In the genomic region with DNA sequence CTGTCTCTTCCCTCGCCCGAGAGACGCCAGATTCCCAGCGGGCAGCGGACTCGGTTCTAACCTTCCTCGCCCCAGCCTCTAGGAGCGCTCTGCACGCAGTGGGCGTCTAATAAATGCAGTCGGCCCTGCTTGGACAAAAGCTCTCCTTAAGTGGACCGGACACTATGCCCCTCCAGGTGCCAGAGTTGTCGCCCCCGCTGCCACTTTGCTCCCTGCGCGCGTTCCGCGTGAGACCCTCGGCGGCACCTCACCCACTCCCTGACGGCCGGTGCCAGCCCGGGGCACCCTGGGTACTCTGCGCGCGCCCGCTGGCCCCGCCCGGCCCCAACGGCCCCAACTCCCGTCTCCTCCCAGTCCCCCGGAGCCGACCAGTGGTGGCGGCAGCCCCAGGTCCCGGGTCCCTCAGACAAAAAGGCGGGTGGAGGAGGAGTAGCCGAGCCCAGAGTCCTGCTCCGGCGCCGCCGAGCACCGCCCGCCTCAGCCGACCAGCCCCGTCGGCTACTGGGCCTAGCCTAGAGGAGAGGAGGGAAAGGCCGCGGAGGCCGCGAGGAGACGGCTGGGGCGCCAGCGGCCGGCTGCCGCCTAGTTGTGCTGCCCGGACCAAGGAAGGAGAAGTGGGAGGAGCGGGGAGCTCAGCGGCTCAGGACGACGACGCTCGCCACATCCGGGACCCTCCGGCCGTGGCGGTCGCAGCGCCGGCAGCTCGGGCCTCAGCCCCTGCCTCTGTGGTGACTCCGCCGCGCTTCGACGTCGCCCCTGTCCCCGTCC, we compare ENCODE assay signal across 8 cellular contexts.
DNase-seq lines count a peak whose midpoint lies in the region; ATAC-seq and TF ChIP-seq lines count a peak whose summit lies in the region.

No MANE protein-coding gene starts in this region.

- H3K27me3 ChIP-seq in HUES48 (ENCODE audit: control insufficient read depth, insufficient read depth, low read length) (no peaks in the 10 kb centered on the region), PC-9 (ENCODE audit: insufficient read depth, low read depth) (no peaks in the 10 kb centered on the region), fibroblast of lung (ENCODE audit: control insufficient read depth, insufficient read depth, low read length) (no peaks in the 10 kb centered on the region)

- H3F3A ChIP-seq in PC-9 (ENCODE audit: insufficient read depth, low read depth) = no peaks in the 10 kb centered on the region

- peak; percentile 91 for DNase-seq in DMS53 (lab: John Stamatoyannopoulos, UW)
- peak; percentile 59 to 84 for DNase-seq in PC-9
- DNase-seq in activated T-helper 1 cell treated with anti-CD3 and anti-CD28 coated beads, Interleukin-12 subunit alpha, Interleukin-12 subunit beta, Interleukin-2, Interleukin-4 antibody, amounts not matched to agents 30 ng/mL and 10 ng/mL and 1 ng/mL, durations not matched to agents 14 hours and 24 hours and 36 hours (ENCODE audit: low spot score) = peak; percentile 57
- peak; percentile 73 to 81 for DNase-seq in fibroblast of lung (ENCODE audit: low read depth in 2 of 2)
- peak; percentile 68 for DNase-seq in naive B cell
- DNase-seq in stimulated activated naive B cell treated with anti-CD40 and anti-IgM and Interleukin-4, amounts not matched to agents 10 μg/mL and 1 μg/mL and 100 μg/mL, for 72 hours = peak; percentile 79

- H3K27ac Mint-ChIP-seq in activated T-helper 1 cell treated with anti-CD3 and anti-CD28 coated beads, Interleukin-12 subunit alpha, Interleukin-12 subunit beta, Interleukin-2, Interleukin-4 antibody, amounts not matched to agents 30 ng/mL and 10 ng/mL and 1 ng/mL, durations not matched to agents 14 hours and 24 hours and 36 hours = peak overlapping the region; percentile 55
- H3K27ac Mint-ChIP-seq in naive B cell = peak overlapping the region in 5 of 6 donors; percentile 76 to 95 (median 87)
- H3K27ac Mint-ChIP-seq in stimulated activated naive B cell treated with anti-CD40 and anti-IgM and Interleukin-4, amounts not matched to agents 10 μg/mL and 1 μg/mL and 100 μg/mL, for 72 hours = peak overlapping the region; percentile 96

- H3K27me3 Mint-ChIP-seq in activated T-helper 1 cell treated with anti-CD3 and anti-CD28 coated beads, Interleukin-12 subunit alpha, Interleukin-12 subunit beta, Interleukin-2, Interleukin-4 antibody, amounts not matched to agents 30 ng/mL and 10 ng/mL and 1 ng/mL, durations not matched to agents 14 hours and 24 hours and 36 hours (ENCODE audit: insufficient read depth) = peaks cover 24% of the 10 kb centered on the region
- H3K27me3 Mint-ChIP-seq in naive B cell = no peaks in the 10 kb centered on the region
- no peaks in the 10 kb centered on the region for H3K27me3 Mint-ChIP-seq in stimulated activated naive B cell treated with anti-CD40 and anti-IgM and Interleukin-4, amounts not matched to agents 10 μg/mL and 1 μg/mL and 100 μg/mL, for 72 hours

- H3K4me1 ChIP-seq in HUES48 (ENCODE audit: control insufficient read depth, insufficient read depth, low read length) (peaks cover 20% of the 10 kb centered on the region), PC-9 (replicated peaks; ENCODE audit: insufficient read depth) (peaks cover 21% of the 10 kb centered on the region), fibroblast of lung (ENCODE audit: control insufficient read depth, extremely low read depth, insufficient read depth, low read length) (no peaks in the 10 kb centered on the region)

- ATAC-seq in GM21423 (IDR thresholded peaks at IDR 0.05; ENCODE audit: unreplicated experiment) (peak; percentile 83), naive B cell (ENCODE audit: low read depth in 2 of 2) (peak; percentile 77 to 80)
- peak; percentile 92 to 94 for ATAC-seq in stimulated activated naive B cell treated with anti-CD40 and anti-IgM and Interleukin-4, amounts not matched to agents 10 μg/mL and 1 μg/mL and 100 μg/mL, for 72 hours (replicated peaks)

- TF ChIP-seq CTCF in PC-9 (conservative IDR thresholded peaks at IDR 0.05) (peak; percentile 71), fibroblast of lung (conservative IDR thresholded peaks at IDR 0.05 in 1 of 2, IDR thresholded peaks at IDR 0.05 in 1 of 2; ENCODE audit: low read depth in 1 of 2, low read length in 2 of 2) (peak; percentile 57 to 64)

- H3K36me3 Mint-ChIP-seq in activated T-helper 1 cell treated with anti-CD3 and anti-CD28 coated beads, Interleukin-12 subunit alpha, Interleukin-12 subunit beta, Interleukin-2, Interleukin-4 antibody, amounts not matched to agents 30 ng/mL and 10 ng/mL and 1 ng/mL, durations not matched to agents 14 hours and 24 hours and 36 hours (ENCODE audit: low read depth) = no peaks in the 10 kb centered on the region
- peaks cover 0 to 4% of the 10 kb centered on the region in 2 donors for H3K36me3 Mint-ChIP-seq in naive B cell
- H3K36me3 Mint-ChIP-seq in stimulated activated naive B cell treated with anti-CD40 and anti-IgM and Interleukin-4, amounts not matched to agents 10 μg/mL and 1 μg/mL and 100 μg/mL, for 72 hours = peaks cover 0 to 3% of the 10 kb centered on the region in 2 donors

- H3K9me3 ChIP-seq in HUES48 (ENCODE audit: control insufficient read depth, insufficient read depth, low read length) (no peaks in the 10 kb centered on the region), PC-9 (ENCODE audit: insufficient read depth, low read depth) (no peaks in the 10 kb centered on the region), fibroblast of lung (ENCODE audit: control insufficient read depth, insufficient read depth, low read depth, low read length) (no peaks in the 10 kb centered on the region)

- intact Hi-C loops in PC-9 (cut with micrococcal nuclease; ENCODE audit: unreplicated experiment) = loop anchor here (5.0 kb wide), 1 partner anchor 258 kb away; no protein-coding TSS in a partner anchor
- intact Hi-C loops in activated T-helper 1 cell treated with anti-CD3 and anti-CD28 coated beads, Interleukin-12 subunit alpha, Interleukin-12 subunit beta, Interleukin-2, Interleukin-4 antibody, amounts not matched to agents 30 ng/mL and 10 ng/mL and 1 ng/mL, durations not matched to agents 14 hours and 24 hours and 36 hours (cut with micrococcal nuclease) = loop anchor here (5.0 kb wide), 2 partner anchors 117 to 123 kb away; a partner anchor contains a TSS

- BruUV-seq in PC-9 (replicated peaks; lab: Mats Ljungman, UMichigan) = no TSS peak

- H3K9me3 Mint-ChIP-seq in activated T-helper 1 cell treated with anti-CD3 and anti-CD28 coated beads, Interleukin-12 subunit alpha, Interleukin-12 subunit beta, Interleukin-2, Interleukin-4 antibody, amounts not matched to agents 30 ng/mL and 10 ng/mL and 1 ng/mL, durations not matched to agents 14 hours and 24 hours and 36 hours = peaks cover 3% of the 10 kb centered on the region
- H3K9me3 Mint-ChIP-seq in naive B cell = peaks cover 0 to 8% (median 4%) of the 10 kb centered on the region in 7 donors
- H3K9me3 Mint-ChIP-seq in stimulated activated naive B cell treated with anti-CD40 and anti-IgM and Interleukin-4, amounts not matched to agents 10 μg/mL and 1 μg/mL and 100 μg/mL, for 72 hours = peaks cover 0 to 4% of the 10 kb centered on the region in 2 donors

- POLR2A ChIA-PET in PC-9 (lab: Charles Lee; ENCODE audit: unreplicated experiment) = interaction anchor here (0.6 to 0.7 kb wide), 2 partner anchors 132 to 681 kb away, joined by 3 to 7 read pairs; no protein-coding TSS in a partner anchor

- H3K4me3 Mint-ChIP-seq in activated T-helper 1 cell treated with anti-CD3 and anti-CD28 coated beads, Interleukin-12 subunit alpha, Interleukin-12 subunit beta, Interleukin-2, Interleukin-4 antibody, amounts not matched to agents 30 ng/mL and 10 ng/mL and 1 ng/mL, durations not matched to agents 14 hours and 24 hours and 36 hours = peak overlapping the region; percentile 81
- H3K4me3 Mint-ChIP-seq in naive B cell = peak overlapping the region; percentile 90 to 99 (median 96)
- H3K4me3 Mint-ChIP-seq in stimulated activated naive B cell treated with anti-CD40 and anti-IgM and Interleukin-4, amounts not matched to agents 10 μg/mL and 1 μg/mL and 100 μg/mL, for 72 hours = peak overlapping the region; percentile 97 to 99

- CTCF ChIA-PET in PC-9 (lab: Charles Lee) = interaction anchor here (0.9 kb wide), 1 partner anchor 14 kb away, joined by 3 read pairs; no protein-coding TSS in a partner anchor

- H3K79me2 ChIP-seq in PC-9 (ENCODE audit: low read depth) (peaks cover 34% of the 10 kb centered on the region), fibroblast of lung (ENCODE audit: control insufficient read depth, insufficient read depth, low read length) (peaks cover 23% of the 10 kb centered on the region)

- H3K9ac ChIP-seq in HUES48 (ENCODE audit: low read depth, low read length) (peak overlapping the region; percentile 83; the same call in 1 of the 2 replicates), fibroblast of lung (ENCODE audit: insufficient read depth, low read length) (peak overlapping the region; percentile 87)

- peak overlapping the region; percentile 83 for H2AFZ ChIP-seq in PC-9
- peak overlapping the region; percentile 97 for H2AFZ ChIP-seq in fibroblast of lung (ENCODE audit: low read length)

- H4K20me1 ChIP-seq in PC-9 (ENCODE audit: insufficient read depth) = no peaks in the 10 kb centered on the region
- H4K20me1 ChIP-seq in fibroblast of lung (ENCODE audit: control insufficient read depth, extremely low read depth, insufficient read depth, low read length) = no peaks in the 10 kb centered on the region

- H3K9me2 ChIP-seq in PC-9 (ENCODE audit: insufficient read depth) = no peaks in the 10 kb centered on the region

- H3K27ac ChIP-seq in HUES48 (ENCODE audit: low read depth, low read length) (peak overlapping the region; percentile 98), PC-9 (peak overlapping the region; percentile 35; the same call in 1 of the 2 replicates), fibroblast of lung (ENCODE audit: insufficient read depth, low read length) (peak overlapping the region; percentile 79)

- peaks cover 19% of the 10 kb centered on the region for H3K4me1 Mint-ChIP-seq in activated T-helper 1 cell treated with anti-CD3 and anti-CD28 coated beads, Interleukin-12 subunit alpha, Interleukin-12 subunit beta, Interleukin-2, Interleukin-4 antibody, amounts not matched to agents 30 ng/mL and 10 ng/mL and 1 ng/mL, durations not matched to agents 14 hours and 24 hours and 36 hours (ENCODE audit: low read depth)
- peaks cover 21 to 47% (median 40%) of the 10 kb centered on the region in 3 donors for H3K4me1 Mint-ChIP-seq in naive B cell
- peaks cover 13 to 25% of the 10 kb centered on the region in 2 donors for H3K4me1 Mint-ChIP-seq in stimulated activated naive B cell treated with anti-CD40 and anti-IgM and Interleukin-4, amounts not matched to agents 10 μg/mL and 1 μg/mL and 100 μg/mL, for 72 hours

- H3K4me3 ChIP-seq in HUES48 (ENCODE audit: low read depth, low read length) = peak overlapping the region; percentile 89
- H3K4me3 ChIP-seq in PC-9 = peak overlapping the region; percentile 61
- peak overlapping the region; percentile 66 to 90 (median 82) for H3K4me3 ChIP-seq in fibroblast of lung (replicated peaks in 1 of 4; ENCODE audit: control extremely low read depth in 1 of 4, insufficient read depth in 1 of 4, low read depth in 3 of 4, low read length in 4 of 4)

- H3K36me3 ChIP-seq in HUES48 (ENCODE audit: control insufficient read depth, insufficient read depth, low read length) (no peaks in the 10 kb centered on the region), PC-9 (ENCODE audit: low read depth) (no peaks in the 10 kb centered on the region), fibroblast of lung (ENCODE audit: control insufficient read depth, insufficient read depth, low read length) (no peaks in the 10 kb centered on the region)

- H3K4me2 ChIP-seq in PC-9 (peak overlapping the region; percentile 83), fibroblast of lung (ENCODE audit: extremely low read depth, insufficient read depth, low read length) (peak overlapping the region; percentile 71)

Comparison
In these comparisons a context has a peak if more than half of its experiments do, and no peak if none do; other contexts are left out.
1. Peak in every context shown above with its lines: DNase-seq, ATAC-seq, H3K4me3 ChIP-seq and H3K27ac ChIP-seq.
2. H3K27ac ChIP-seq: peak in every context shown above with its lines; median percentile 98 in HUES48; 79 in fibroblast of lung; 35 in PC-9.